Comparison of ENCODE assay signal across 8 cellular contexts in the genomic region with DNA sequence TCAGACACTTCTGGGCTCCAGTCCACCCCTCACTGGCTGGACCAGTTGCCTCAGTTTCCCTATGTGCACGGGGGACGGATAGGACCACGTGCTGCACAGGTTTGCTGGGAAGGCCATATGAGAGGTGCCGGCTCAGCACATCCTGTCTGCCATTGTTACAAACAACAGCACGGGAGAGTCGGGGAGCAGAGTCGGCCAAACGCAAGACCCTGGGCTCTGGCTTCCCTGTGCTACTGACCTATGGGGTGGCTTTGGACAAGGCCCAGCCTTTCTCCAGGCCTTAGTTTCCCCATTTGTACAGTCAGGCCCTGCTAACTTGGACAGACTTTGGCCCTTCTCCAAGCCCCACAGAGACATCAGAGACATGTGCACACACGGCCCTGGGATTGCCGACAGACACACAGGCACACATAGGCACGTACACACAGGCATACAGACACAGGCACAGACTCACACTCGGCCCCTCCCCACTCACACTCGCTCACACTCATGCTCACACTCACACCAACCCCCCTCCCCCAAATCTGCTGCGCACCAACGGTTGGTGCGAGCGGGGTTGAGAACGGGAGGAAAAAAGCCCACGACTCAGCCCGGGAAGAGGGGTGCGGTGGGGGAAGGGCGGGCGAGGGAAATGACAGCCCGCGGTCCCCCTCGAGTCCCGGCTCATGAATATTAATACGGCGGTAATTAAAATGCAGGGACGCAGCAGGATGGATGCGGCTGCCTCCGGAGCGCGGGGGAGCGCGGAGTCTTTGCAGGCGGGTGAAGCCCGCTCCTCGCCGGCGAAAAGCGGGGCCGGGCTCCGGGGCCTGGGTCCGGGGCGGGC.
DNase-seq lines count a peak whose midpoint lies in the region; ATAC-seq and TF ChIP-seq lines count a peak whose summit lies in the region.

No MANE protein-coding gene starts in this region.

- DNase-seq in Calu3 (no peak), mammary epithelial cell (peak; percentile 50), kidney tubule cell (ENCODE audit: low spot score) (peak; percentile 68), NCI-H1930 (lab: John Stamatoyannopoulos, UW) (no peak)
- DNase-seq in stimulated activated CD4-positive, alpha-beta T cell treated with anti-CD3 and anti-CD28 coated beads, Interleukin-12 subunit alpha, Interleukin-12 subunit beta, amount 100 ng/mL, for 4 hours: peak; percentile 64

- CTCF ChIA-PET in Calu3 (lab: Charles Lee) (no interaction called here), mammary epithelial cell (lab: Charles Lee; ENCODE audit: low non-redundant PET) (no interaction called here)

- H3K9me3 ChIP-seq in mammary epithelial cell (replicated peaks; ENCODE audit: insufficient read depth, low read length): no peaks in the 10 kb centered on the region

- intact Hi-C loops in Calu3 (cut with micrococcal nuclease; ENCODE audit: unreplicated experiment): loop anchor here (5.0 to 10.0 kb wide), 4 partner anchors 73 to 346 kb away; a partner anchor contains a TSS
- intact Hi-C loops in mammary epithelial cell (cut with micrococcal nuclease): loop anchor here (2.0 kb wide), 3 partner anchors 155 to 347 kb away; no protein-coding TSS in a partner anchor

- no peak for TF ChIP-seq CTCF in Calu3 (IDR thresholded peaks at IDR 0.05; ENCODE audit: unreplicated experiment)
- no peak for TF ChIP-seq CTCF in mammary epithelial cell (conservative IDR thresholded peaks at IDR 0.05 in 1 of 2, IDR thresholded peaks at IDR 0.05 in 1 of 2; ENCODE audit: extremely low read depth in 1 of 2, insufficient read depth in 1 of 2, low read depth in 1 of 2, low read length in 2 of 2)

- H4K20me1 ChIP-seq in mammary epithelial cell (ENCODE audit: insufficient read depth, low read length): no peaks in the 10 kb centered on the region

- no peaks in the 10 kb centered on the region for H3K9me3 Mint-ChIP-seq in Calu3 (ENCODE audit: low read depth, unreplicated experiment)

- H3K27me3 ChIP-seq in mammary epithelial cell (ENCODE audit: insufficient read depth, low read length): no peaks in the 10 kb centered on the region

- no peaks in the 10 kb centered on the region for H3K27me3 Mint-ChIP-seq in Calu3 (ENCODE audit: unreplicated experiment)

- no peaks in the 10 kb centered on the region for H3K36me3 ChIP-seq in mammary epithelial cell (ENCODE audit: insufficient read depth, low read length)

- H3K27ac ChIP-seq in mammary epithelial cell (ENCODE audit: insufficient read depth, low read depth, low read length): peak overlapping the region; percentile 38

- peak overlapping the region; percentile 70 for H3K4me2 ChIP-seq in mammary epithelial cell (ENCODE audit: insufficient read depth, low read depth, low read length)

- dilution Hi-C loops in mammary epithelial cell (cut with HindIII; ENCODE audit: low sequenced_read_pairs): no loop called here

- peak overlapping the region in 1 of 3 experiments; percentile 29 for H3K4me3 ChIP-seq in mammary epithelial cell (replicated peaks in 1 of 3; ENCODE audit: insufficient read depth in 1 of 3, low read depth in 2 of 3, low read length in 3 of 3)

- H3K79me2 ChIP-seq in mammary epithelial cell (ENCODE audit: insufficient read depth, low read length): no peaks in the 10 kb centered on the region

- peak overlapping the region; percentile 9 for H3K9ac ChIP-seq in mammary epithelial cell (ENCODE audit: insufficient read depth, low read length)

- H3K4me1 Mint-ChIP-seq in Calu3 (ENCODE audit: low read depth, unreplicated experiment): peaks cover 65% of the 10 kb centered on the region

- H3K4me3 Mint-ChIP-seq in Calu3 (ENCODE audit: low read depth, unreplicated experiment): peak overlapping the region; percentile 59

- 25% methylated on average over 22 of the region's 46 CpGs for WGBS in mammary epithelial cell (ENCODE audit: low coverage, missing lambda C conversion rate)

- H3K36me3 Mint-ChIP-seq in Calu3 (ENCODE audit: insufficient read depth, unreplicated experiment): peaks cover 71% of the 10 kb centered on the region

- BruUV-seq in Calu3 (replicated peaks; lab: Mats Ljungman, UMichigan) (TSS peak; percentile 54), mammary epithelial cell (replicated peaks; lab: Mats Ljungman, UMichigan) (TSS peak; percentile 47)

- H3K4me1 ChIP-seq in mammary epithelial cell (ENCODE audit: insufficient read depth, low read length): peaks cover 47% of the 10 kb centered on the region

- H2AFZ ChIP-seq in mammary epithelial cell (ENCODE audit: low read depth, low read length): peak overlapping the region; percentile 74

- in situ Hi-C loops in mammary epithelial cell (cut with MboI; ENCODE audit: low sequenced_read_pairs in 2 of 2): loop anchor here in 1 of 2 donors (25.0 kb wide), 1 partner anchor 351 kb away; no protein-coding TSS in a partner anchor

- ATAC-seq in HG02623 (IDR thresholded peaks at IDR 0.05; ENCODE audit: unreplicated experiment) (peak; percentile 12), SK-N-SH treated with all-trans-retinoic acid at 6 μM for 48 hours (peak; percentile 3), HG03342 (IDR thresholded peaks at IDR 0.05; ENCODE audit: unreplicated experiment) (no peak)

- peak overlapping the region; percentile 98 for H3K27ac Mint-ChIP-seq in Calu3 (ENCODE audit: unreplicated experiment)

TF ChIP-seq in SK-N-SH treated with all-trans-retinoic acid at 6 μM for 48 hours, 23 proteins besides CTCF, POLR2A, EP300 and RAD21 (continues in another document):
- TF ChIP-seq RARB (CRISPR knock-in tag; IDR thresholded peaks at IDR 0.05) (no peak; the same call in 1 of the 2 replicates), CSDC2 (CRISPR knock-in tag; IDR thresholded peaks at IDR 0.05) (peak; percentile 93), ZFP3 (CRISPR knock-in tag; IDR thresholded peaks at IDR 0.05) (peak; percentile 88), ESRRG (CRISPR knock-in tag; IDR thresholded peaks at IDR 0.05) (peak; percentile 36; the same call in 1 of the 2 replicates), GLIS3 (CRISPR knock-in tag; IDR thresholded peaks at IDR 0.05) (no peak; the same call in 1 of the 2 replicates), ZFP30 (CRISPR knock-in tag; IDR thresholded peaks at IDR 0.05) (no peak), TOX (CRISPR knock-in tag; IDR thresholded peaks at IDR 0.05; ENCODE audit: borderline replicate concordance) (no peak), ZNF565 (CRISPR knock-in tag; conservative IDR thresholded peaks at IDR 0.05; ENCODE audit: low read depth) (no peak), ZNF8 (CRISPR knock-in tag; IDR thresholded peaks at IDR 0.05) (peak; percentile 30; the same call in 1 of the 2 replicates)
- TF ChIP-seq, protein P1, sequence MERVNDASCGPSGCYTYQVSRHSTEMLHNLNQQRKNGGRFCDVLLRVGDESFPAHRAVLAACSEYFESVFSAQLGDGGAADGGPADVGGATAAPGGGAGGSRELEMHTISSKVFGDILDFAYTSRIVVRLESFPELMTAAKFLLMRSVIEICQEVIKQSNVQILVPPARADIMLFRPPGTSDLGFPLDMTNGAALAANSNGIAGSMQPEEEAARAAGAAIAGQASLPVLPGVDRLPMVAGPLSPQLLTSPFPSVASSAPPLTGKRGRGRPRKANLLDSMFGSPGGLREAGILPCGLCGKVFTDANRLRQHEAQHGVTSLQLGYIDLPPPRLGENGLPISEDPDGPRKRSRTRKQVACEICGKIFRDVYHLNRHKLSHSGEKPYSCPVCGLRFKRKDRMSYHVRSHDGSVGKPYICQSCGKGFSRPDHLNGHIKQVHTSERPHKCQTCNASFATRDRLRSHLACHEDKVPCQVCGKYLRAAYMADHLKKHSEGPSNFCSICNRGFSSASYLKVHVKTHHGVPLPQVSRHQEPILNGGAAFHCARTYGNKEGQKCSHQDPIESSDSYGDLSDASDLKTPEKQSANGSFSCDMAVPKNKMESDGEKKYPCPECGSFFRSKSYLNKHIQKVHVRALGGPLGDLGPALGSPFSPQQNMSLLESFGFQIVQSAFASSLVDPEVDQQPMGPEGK (CRISPR knock-in tag; IDR thresholded peaks at IDR 0.05; ENCODE audit: borderline replicate concordance): no peak; the same call in 1 of the 2 replicates
- TF ChIP-seq, protein P2, sequence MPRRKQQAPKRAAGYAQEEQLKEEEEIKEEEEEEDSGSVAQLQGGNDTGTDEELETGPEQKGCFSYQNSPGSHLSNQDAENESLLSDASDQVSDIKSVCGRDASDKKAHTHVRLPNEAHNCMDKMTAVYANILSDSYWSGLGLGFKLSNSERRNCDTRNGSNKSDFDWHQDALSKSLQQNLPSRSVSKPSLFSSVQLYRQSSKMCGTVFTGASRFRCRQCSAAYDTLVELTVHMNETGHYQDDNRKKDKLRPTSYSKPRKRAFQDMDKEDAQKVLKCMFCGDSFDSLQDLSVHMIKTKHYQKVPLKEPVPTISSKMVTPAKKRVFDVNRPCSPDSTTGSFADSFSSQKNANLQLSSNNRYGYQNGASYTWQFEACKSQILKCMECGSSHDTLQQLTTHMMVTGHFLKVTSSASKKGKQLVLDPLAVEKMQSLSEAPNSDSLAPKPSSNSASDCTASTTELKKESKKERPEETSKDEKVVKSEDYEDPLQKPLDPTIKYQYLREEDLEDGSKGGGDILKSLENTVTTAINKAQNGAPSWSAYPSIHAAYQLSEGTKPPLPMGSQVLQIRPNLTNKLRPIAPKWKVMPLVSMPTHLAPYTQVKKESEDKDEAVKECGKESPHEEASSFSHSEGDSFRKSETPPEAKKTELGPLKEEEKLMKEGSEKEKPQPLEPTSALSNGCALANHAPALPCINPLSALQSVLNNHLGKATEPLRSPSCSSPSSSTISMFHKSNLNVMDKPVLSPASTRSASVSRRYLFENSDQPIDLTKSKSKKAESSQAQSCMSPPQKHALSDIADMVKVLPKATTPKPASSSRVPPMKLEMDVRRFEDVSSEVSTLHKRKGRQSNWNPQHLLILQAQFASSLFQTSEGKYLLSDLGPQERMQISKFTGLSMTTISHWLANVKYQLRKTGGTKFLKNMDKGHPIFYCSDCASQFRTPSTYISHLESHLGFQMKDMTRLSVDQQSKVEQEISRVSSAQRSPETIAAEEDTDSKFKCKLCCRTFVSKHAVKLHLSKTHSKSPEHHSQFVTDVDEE (CRISPR knock-in tag; IDR thresholded peaks at IDR 0.05): 0 out of 2 replicates have a peak, but pooled peaks have one; percentile 37
- TF ChIP-seq, protein P3, sequence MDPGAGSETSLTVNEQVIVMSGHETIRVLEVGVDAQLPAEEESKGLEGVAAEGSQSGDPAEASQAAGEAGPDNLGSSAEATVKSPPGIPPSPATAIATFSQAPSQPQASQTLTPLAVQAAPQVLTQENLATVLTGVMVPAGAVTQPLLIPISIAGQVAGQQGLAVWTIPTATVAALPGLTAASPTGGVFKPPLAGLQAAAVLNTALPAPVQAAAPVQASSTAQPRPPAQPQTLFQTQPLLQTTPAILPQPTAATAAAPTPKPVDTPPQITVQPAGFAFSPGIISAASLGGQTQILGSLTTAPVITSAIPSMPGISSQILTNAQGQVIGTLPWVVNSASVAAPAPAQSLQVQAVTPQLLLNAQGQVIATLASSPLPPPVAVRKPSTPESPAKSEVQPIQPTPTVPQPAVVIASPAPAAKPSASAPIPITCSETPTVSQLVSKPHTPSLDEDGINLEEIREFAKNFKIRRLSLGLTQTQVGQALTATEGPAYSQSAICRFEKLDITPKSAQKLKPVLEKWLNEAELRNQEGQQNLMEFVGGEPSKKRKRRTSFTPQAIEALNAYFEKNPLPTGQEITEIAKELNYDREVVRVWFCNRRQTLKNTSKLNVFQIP (CRISPR knock-in tag; IDR thresholded peaks at IDR 0.05; ENCODE audit: borderline replicate concordance, low read depth): no peak

Comparison
In these comparisons a context has a peak if more than half of its experiments do, and no peak if none do; other contexts are left out.
1. DNase-seq: peak in mammary epithelial cell (single experiment), kidney tubule cell (single experiment) and stimulated activated CD4-positive, alpha-beta T cell treated with anti-CD3 and anti-CD28 coated beads, Interleukin-12 subunit alpha, Interleukin-12 subunit beta, amount 100 ng/mL, for 4 hours (single experiment); none in Calu3 (single experiment) and NCI-H1930 (0 of 2).